In genomic region chr10:47402681-47403301, GRCh38 we compare ENCODE assay signal across 10 cellular contexts. TPM values are rescaled to one million over a fixed set of nuclear protein-coding genes. Genes with fewer than 3 reads are reported as not detected.
DNase-seq lines count a peak whose midpoint lies in the region; ATAC-seq and TF ChIP-seq lines count a peak whose summit lies in the region.
"Had no signal": no experiment of that assay in that cellular context is flagged by ENCODE, and none has a peak within 500 bp of the region (broad histone marks: within the 10 kb centered on the region; RNA-seq: fewer than 3 reads in every experiment).

No MANE protein-coding gene starts in this region.

- H3K9me3 Mint-ChIP-seq in Calu3 (ENCODE audit: low read depth, unreplicated experiment) (peaks cover 2% of the 10 kb centered on the region), osteocyte (ENCODE audit: unreplicated experiment) (peaks cover 6% of the 10 kb centered on the region)
- no peaks in the 10 kb centered on the region for H3K9me3 Mint-ChIP-seq in naive thymus-derived CD8-positive, alpha-beta T cell
- no peaks in the 10 kb centered on the region for H3K9me3 Mint-ChIP-seq in CD8-positive, alpha-beta T cell
- H3K9me3 Mint-ChIP-seq: effector memory CD8-positive, alpha-beta T cell; T-helper 2 cell treated with Interferon-gamma antibody and Interleukin-4, amounts not matched to agents 5 μg/mL and 100 μg/mL, for 36 hours had no signal

- H3K4me1 Mint-ChIP-seq in Calu3 (ENCODE audit: low read depth, unreplicated experiment): peaks cover 35% of the 10 kb centered on the region
- H3K4me1 Mint-ChIP-seq in osteocyte (ENCODE audit: unreplicated experiment): peaks cover 36% of the 10 kb centered on the region
- peaks cover 0 to 2% (median 0%) of the 10 kb centered on the region in 4 donors for H3K4me1 Mint-ChIP-seq in naive thymus-derived CD8-positive, alpha-beta T cell
- no peaks in the 10 kb centered on the region for H3K4me1 Mint-ChIP-seq in CD8-positive, alpha-beta T cell (ENCODE audit: low read depth)

- H3K27ac ChIP-seq in SJSA1: peak overlapping the region; percentile 78
- H3K27ac ChIP-seq in gastroesophageal sphincter: peak overlapping the region in 2 of 4 donors; percentile 1 to 43
- no peak overlapping the region for H3K27ac ChIP-seq in CD8-positive, alpha-beta T cell (ENCODE audit: low read depth, low read length)

- H3K27me3 Mint-ChIP-seq in Calu3 (ENCODE audit: unreplicated experiment) (no peaks in the 10 kb centered on the region), osteocyte (ENCODE audit: unreplicated experiment) (peaks cover 2% of the 10 kb centered on the region)
- H3K27me3 Mint-ChIP-seq in naive thymus-derived CD8-positive, alpha-beta T cell: peaks cover 8 to 16% (median 9%) of the 10 kb centered on the region in 5 donors
- H3K27me3 Mint-ChIP-seq in CD8-positive, alpha-beta T cell (ENCODE audit: low read depth): peaks cover 4% of the 10 kb centered on the region

- H3K36me3 Mint-ChIP-seq in Calu3 (ENCODE audit: insufficient read depth, unreplicated experiment): peaks cover 7% of the 10 kb centered on the region
- no peaks in the 10 kb centered on the region for H3K36me3 Mint-ChIP-seq in osteocyte (ENCODE audit: unreplicated experiment)
- H3K36me3 Mint-ChIP-seq in naive thymus-derived CD8-positive, alpha-beta T cell: no peaks in the 10 kb centered on the region
- no peaks in the 10 kb centered on the region for H3K36me3 Mint-ChIP-seq in CD8-positive, alpha-beta T cell

- no peaks in the 10 kb centered on the region for H3K9me3 ChIP-seq in SJSA1 (replicated peaks)
- H3K9me3 ChIP-seq in gastroesophageal sphincter: peaks cover 0 to 5% (median 0%) of the 10 kb centered on the region in 3 donors
- no peaks in the 10 kb centered on the region for H3K9me3 ChIP-seq in CD8-positive, alpha-beta T cell (ENCODE audit: low read length)

- no TSS peak for BruUV-seq in Calu3 (replicated peaks; lab: Mats Ljungman, UMichigan)

- no peak for TF ChIP-seq CTCF in Calu3 (IDR thresholded peaks at IDR 0.05; ENCODE audit: unreplicated experiment)
- TF ChIP-seq CTCF in gastroesophageal sphincter (IDR thresholded peaks at IDR 0.05): no peak
- no peak for TF ChIP-seq CTCF in osteocyte (IDR thresholded peaks at IDR 0.05)
- no peak for TF ChIP-seq CTCF in CD8-positive, alpha-beta T cell (IDR thresholded peaks at IDR 0.05)

- intact Hi-C loops in Calu3 (cut with micrococcal nuclease; ENCODE audit: unreplicated experiment): no loop called here
- intact Hi-C loops in CD8-positive, alpha-beta T cell (cut with DNase I, micrococcal nuclease): no loop called here

- TF ChIP-seq POLR2A in gastroesophageal sphincter (IDR thresholded peaks at IDR 0.05): no peak

- CTCF ChIA-PET in Calu3 (lab: Charles Lee): interaction anchor here (1.1 kb wide), 1 partner anchor 9 kb away, joined by 4 read pairs; no protein-coding TSS in a partner anchor
- CTCF ChIA-PET in CD8-positive, alpha-beta T cell (lab: Charles Lee): no interaction called here

- peak overlapping the region; percentile 32 for H3K4me3 Mint-ChIP-seq in Calu3 (ENCODE audit: low read depth, unreplicated experiment)
- peak overlapping the region; percentile 23 for H3K4me3 Mint-ChIP-seq in osteocyte (ENCODE audit: unreplicated experiment)
- no peak overlapping the region for H3K4me3 Mint-ChIP-seq in naive thymus-derived CD8-positive, alpha-beta T cell
- H3K4me3 Mint-ChIP-seq in CD8-positive, alpha-beta T cell: no peak overlapping the region
- H3K4me3 Mint-ChIP-seq: effector memory CD8-positive, alpha-beta T cell; T-helper 2 cell treated with Interferon-gamma antibody and Interleukin-4, amounts not matched to agents 5 μg/mL and 100 μg/mL, for 36 hours had no signal

- H3K4me1 ChIP-seq in SJSA1 (replicated peaks) (peaks cover 59% of the 10 kb centered on the region), gastroesophageal sphincter (peaks cover 0 to 21% (median 13%) of the 10 kb centered on the region in 3 donors)
- H3K4me1 ChIP-seq in CD8-positive, alpha-beta T cell (ENCODE audit: insufficient read depth, low read length): no peaks in the 10 kb centered on the region

- H3K27ac Mint-ChIP-seq in Calu3 (ENCODE audit: unreplicated experiment): peak overlapping the region; percentile 57
- H3K27ac Mint-ChIP-seq in osteocyte (ENCODE audit: unreplicated experiment): peak overlapping the region; percentile 80
- H3K27ac Mint-ChIP-seq in naive thymus-derived CD8-positive, alpha-beta T cell: peak overlapping the region in 1 of 10 donors; percentile 18
- no peak overlapping the region for H3K27ac Mint-ChIP-seq in CD8-positive, alpha-beta T cell
- H3K27ac Mint-ChIP-seq: effector memory CD8-positive, alpha-beta T cell; T-helper 2 cell treated with Interferon-gamma antibody and Interleukin-4, amounts not matched to agents 5 μg/mL and 100 μg/mL, for 36 hours had no signal

- ATAC-seq in gastroesophageal sphincter (peak; percentile 89), GM19395 (IDR thresholded peaks at IDR 0.05; ENCODE audit: unreplicated experiment) (no peak)
- no peak for ATAC-seq in naive thymus-derived CD8-positive, alpha-beta T cell
- no peak for ATAC-seq in CD8-positive, alpha-beta T cell
- ATAC-seq: effector memory CD8-positive, alpha-beta T cell had no signal

- H3K36me3 ChIP-seq in SJSA1 (no peaks in the 10 kb centered on the region), gastroesophageal sphincter (no peaks in the 10 kb centered on the region)
- H3K36me3 ChIP-seq in CD8-positive, alpha-beta T cell (ENCODE audit: insufficient read depth, low read length): no peaks in the 10 kb centered on the region

- no peak for TF ChIP-seq EP300 in gastroesophageal sphincter (IDR thresholded peaks at IDR 0.05)

- POLR2A ChIA-PET in naive thymus-derived CD8-positive, alpha-beta T cell (lab: Charles Lee): no interaction called here
- POLR2A ChIA-PET in CD8-positive, alpha-beta T cell (lab: Charles Lee): no interaction called here

- WGBS in gastroesophageal sphincter (ENCODE audit: low coverage in 1 of 2), 2 donors: 32 to 50% methylated on average over 4 of the region's 4 CpGs

- H3K4me3 ChIP-seq in SJSA1: no peak overlapping the region
- no peak overlapping the region for H3K4me3 ChIP-seq in gastroesophageal sphincter
- H3K4me3 ChIP-seq in CD8-positive, alpha-beta T cell (ENCODE audit: low read depth, low read length): no peak overlapping the region

- H3K27me3 ChIP-seq in SJSA1 (replicated peaks): no peaks in the 10 kb centered on the region
- H3K27me3 ChIP-seq in gastroesophageal sphincter: no peaks in the 10 kb centered on the region
- no peaks in the 10 kb centered on the region for H3K27me3 ChIP-seq in CD8-positive, alpha-beta T cell (ENCODE audit: insufficient read depth, low read length)

- peak; percentile 72 for DNase-seq in Calu3
- DNase-seq in SJSA1 (ENCODE audit: low read depth in 1 of 2, low spot score in 2 of 2): peak; percentile 94 to 95
- peak; percentile 87 for DNase-seq in osteocyte (ENCODE audit: extremely low spot score, unreplicated experiment)
- DNase-seq in naive thymus-derived CD8-positive, alpha-beta T cell: no peak
- no peak for DNase-seq in CD8-positive, alpha-beta T cell
- DNase-seq in stimulated activated CD4-positive, alpha-beta T cell treated with anti-CD3 and anti-CD28 coated beads, Interleukin-15, amount 100 ng/mL, for 24 hours: no peak
- DNase-seq: effector memory CD8-positive, alpha-beta T cell had no signal

RNA-seq across cellular contexts. Expression of gene ZNF488, which starts 18.7 kb away (rescaled TPM):
- total RNA-seq in Calu3 (2022): 2.1 and 2.2 TPM in 2 replicates
- total RNA-seq in SJSA1 (2014; rRNA removed; shearing (Covaris generic)): 0.09 and 1.2 TPM in 2 replicates
- total RNA-seq in gastroesophageal sphincter: under 1 TPM in 2 of 4 donors, not detected in 2; 0.12 to 0.47 TPM
- 0.35 and 0.55 TPM in 2 replicates for total RNA-seq in osteocyte
- not detected for total RNA-seq in naive thymus-derived CD8-positive, alpha-beta T cell
- not detected for polyA plus RNA-seq in naive thymus-derived CD8-positive, alpha-beta T cell
- not detected for total RNA-seq in CD8-positive, alpha-beta T cell

RNA-seq across cellular contexts. Expression of gene RBP3, which starts 54.6 kb away (rescaled TPM):
- total RNA-seq in Calu3 (2022): not detected in 2 replicates
- not detected in 2 replicates for total RNA-seq in SJSA1 (2014; rRNA removed; shearing (Covaris generic))
- total RNA-seq in gastroesophageal sphincter: not detected
- total RNA-seq in osteocyte: not detected in 2 replicates
- not detected for total RNA-seq in naive thymus-derived CD8-positive, alpha-beta T cell
- not detected for polyA plus RNA-seq in naive thymus-derived CD8-positive, alpha-beta T cell
- not detected for total RNA-seq in CD8-positive, alpha-beta T cell

Comparison
In these comparisons a context has a peak if more than half of its experiments do, and no peak if none do; other contexts are left out.
1. DNase-seq: peak in Calu3 (single experiment), SJSA1 (2 of 2) and osteocyte (single experiment); none in naive thymus-derived CD8-positive, alpha-beta T cell (0 of 10), CD8-positive, alpha-beta T cell (0 of 7) and stimulated activated CD4-positive, alpha-beta T cell treated with anti-CD3 and anti-CD28 coated beads, Interleukin-15, amount 100 ng/mL, for 24 hours (single experiment).
2. H3K4me3 Mint-ChIP-seq: peak in Calu3 (single experiment) and osteocyte (single experiment); none in naive thymus-derived CD8-positive, alpha-beta T cell (0 of 10) and CD8-positive, alpha-beta T cell (single experiment).